In genomic region chr3:8482960-8483665, GRCh38 we compare ENCODE assay signal across 9 cellular contexts. TPM values are rescaled to one million over a fixed set of nuclear protein-coding genes. Genes with fewer than 3 reads are reported as not detected.
DNase-seq lines count a peak whose midpoint lies in the region; TF ChIP-seq lines count a peak whose summit lies in the region.
"Had no signal": no experiment of that assay in that cellular context is flagged by ENCODE, and none has a peak within 500 bp of the region (broad histone marks: within the 10 kb centered on the region; RNA-seq: fewer than 3 reads in every experiment).

No MANE protein-coding gene starts in this region.

- H3K4me2 ChIP-seq in mammary epithelial cell (ENCODE audit: insufficient read depth, low read depth, low read length): no peak overlapping the region
- H3K4me2 ChIP-seq in Karpas-422 (ENCODE audit: low read depth, low read length, poor library complexity, severe bottlenecking): no peak overlapping the region

- in situ Hi-C loops in mammary epithelial cell (cut with MboI; ENCODE audit: low sequenced_read_pairs in 2 of 2): no loop called here

- H3K9me2 ChIP-seq in Karpas-422 (replicated peaks; ENCODE audit: insufficient read depth, low read length): no peaks in the 10 kb centered on the region

- intact Hi-C loops in mammary epithelial cell (cut with micrococcal nuclease) (loop anchor here (5.0 kb wide), 1 partner anchor 139 kb away; no protein-coding TSS in a partner anchor), spleen (cut with DNase I; ENCODE audit: low total_unique reads) (no loop called here)

- H3K27me3 ChIP-seq in mammary epithelial cell (ENCODE audit: insufficient read depth, low read length) (no peaks in the 10 kb centered on the region), kidney epithelial cell (ENCODE audit: control insufficient read depth, insufficient read depth, low read length) (no peaks in the 10 kb centered on the region), spleen (replicated peaks in 1 of 7) (no peaks in the 10 kb centered on the region), Karpas-422 (ENCODE audit: low read length) (no peaks in the 10 kb centered on the region)

- H3K9me3 ChIP-seq in mammary epithelial cell (replicated peaks; ENCODE audit: insufficient read depth, low read length) (no peaks in the 10 kb centered on the region), spleen (no peaks in the 10 kb centered on the region), Karpas-422 (ENCODE audit: low read length) (no peaks in the 10 kb centered on the region)

- H3K27ac ChIP-seq in mammary epithelial cell (ENCODE audit: insufficient read depth, low read depth, low read length) (no peak overlapping the region), spleen (peak overlapping the region in 7 of 8 donors; percentile 46 to 69 (median 56)), Karpas-422 (ENCODE audit: low read length) (no peak overlapping the region)

- no peak for TF ChIP-seq CTCF in mammary epithelial cell (conservative IDR thresholded peaks at IDR 0.05 in 1 of 2, IDR thresholded peaks at IDR 0.05 in 1 of 2; ENCODE audit: extremely low read depth in 1 of 2, insufficient read depth in 1 of 2, low read depth in 1 of 2, low read length in 2 of 2)
- TF ChIP-seq CTCF in kidney epithelial cell (IDR thresholded peaks at IDR 0.05; ENCODE audit: insufficient read depth, low read length, poor library complexity, severe bottlenecking): no peak
- TF ChIP-seq CTCF in spleen (IDR thresholded peaks at IDR 0.05 in 8 of 11, conservative IDR thresholded peaks at IDR 0.05 in 3 of 11): no peak

- H4K20me1 ChIP-seq in mammary epithelial cell (ENCODE audit: insufficient read depth, low read length) (no peaks in the 10 kb centered on the region), Karpas-422 (ENCODE audit: insufficient read depth, low read depth, low read length) (no peaks in the 10 kb centered on the region)

- H3K79me2 ChIP-seq in mammary epithelial cell (ENCODE audit: insufficient read depth, low read length) (no peaks in the 10 kb centered on the region), Karpas-422 (ENCODE audit: low read length) (no peaks in the 10 kb centered on the region)

- H3K36me3 ChIP-seq in mammary epithelial cell (ENCODE audit: insufficient read depth, low read length) (no peaks in the 10 kb centered on the region), kidney epithelial cell (ENCODE audit: control insufficient read depth, insufficient read depth, low read length) (no peaks in the 10 kb centered on the region), spleen (no peaks in the 10 kb centered on the region), Karpas-422 (ENCODE audit: insufficient read depth, low read length) (no peaks in the 10 kb centered on the region)

- H3K9ac ChIP-seq in mammary epithelial cell (ENCODE audit: insufficient read depth, low read length) (no peak overlapping the region), Karpas-422 (ENCODE audit: low read length) (no peak overlapping the region)

- H2AFZ ChIP-seq in mammary epithelial cell (ENCODE audit: low read depth, low read length) (no peak overlapping the region), Karpas-422 (ENCODE audit: low read length) (no peak overlapping the region)

- CTCF ChIA-PET in mammary epithelial cell (lab: Charles Lee; ENCODE audit: low non-redundant PET): interaction anchor here (0.5 kb wide), 1 partner anchor 18 kb away, joined by 9 read pairs; the partner anchor contains the start of gene LMCD1

- dilution Hi-C loops in mammary epithelial cell (cut with HindIII; ENCODE audit: low sequenced_read_pairs): no loop called here

- DNase-seq in HS-5 (ENCODE audit: low read depth) (peak; percentile 87), mammary epithelial cell (peak; percentile 87), kidney epithelial cell (ENCODE audit: low read depth) (peak; percentile 96), spleen (no peak), SHP77 treated with DMSO at 0.1 percent for 48 hours (lab: John Stamatoyannopoulos, UW) (no peak), Karpas-422 (no peak), GM19240 (ENCODE audit: insufficient read length, low spot score) (no peak)
- no peak for DNase-seq in activated T-cell treated with anti-CD3 and anti-CD28 coated beads, Interleukin-2, amount 50 U/mL, for 1 hour
- DNase-seq: NCI-H146 had no signal

- H3K4me1 ChIP-seq in mammary epithelial cell (ENCODE audit: insufficient read depth, low read length): peaks cover 11% of the 10 kb centered on the region
- H3K4me1 ChIP-seq in spleen: peaks cover 0 to 15% (median 8%) of the 10 kb centered on the region in 6 donors
- H3K4me1 ChIP-seq in Karpas-422 (ENCODE audit: low read length): no peaks in the 10 kb centered on the region

- no TSS peak for BruUV-seq in mammary epithelial cell (replicated peaks; lab: Mats Ljungman, UMichigan)

- no peak for TF ChIP-seq POLR2A in spleen (IDR thresholded peaks at IDR 0.05)

- 25% methylated on average over 4 of the region's 4 CpGs for WGBS in mammary epithelial cell (ENCODE audit: low coverage, missing lambda C conversion rate)
- 60 to 70% (median 63%) methylated on average over 4 of the region's 4 CpGs for WGBS in spleen, 5 donors

- H3K4me3 ChIP-seq in mammary epithelial cell (replicated peaks in 1 of 3; ENCODE audit: insufficient read depth in 1 of 3, low read depth in 2 of 3, low read length in 3 of 3) (no peak overlapping the region), kidney epithelial cell (ENCODE audit: low read depth, low read length) (no peak overlapping the region), spleen (no peak overlapping the region), Karpas-422 (ENCODE audit: low read length) (no peak overlapping the region)

RNA-seq across cellular contexts. Expression of gene LMCD1, which starts 18.5 kb away (rescaled TPM):
- total RNA-seq in mammary epithelial cell (1 to 10 TPM; 1.9 to 4.5 TPM), kidney epithelial cell (221 and 264 TPM in 2 replicates), spleen (100 to 1,000 TPM in 1 of 7 donors, 10 to 100 TPM in 6; 60.3 to 203 (median 81.5) TPM)
- polyA plus RNA-seq in mammary epithelial cell (4.4 TPM), spleen (10 to 100 TPM; 24.5 to 44.0 (median 33.2) TPM)
- 6.4 TPM for polyA minus RNA-seq in mammary epithelial cell
- total RNA-seq in Karpas-422 (2014; rRNA removed; shearing (Covaris generic); ENCODE audit: low replicate concordance): not detected in 2 replicates

Comparison
In these comparisons a context has a peak if more than half of its experiments do, and no peak if none do; other contexts are left out.
1. DNase-seq: peak in HS-5 (single experiment), mammary epithelial cell (single experiment) and kidney epithelial cell (single experiment); none in spleen (single experiment), SHP77 treated with DMSO at 0.1 percent for 48 hours (single experiment), activated T-cell treated with anti-CD3 and anti-CD28 coated beads, Interleukin-2, amount 50 U/mL, for 1 hour (single experiment), Karpas-422 (single experiment) and GM19240 (single experiment).
2. H3K27ac ChIP-seq: peak in spleen (7 of 8); none in mammary epithelial cell (single experiment) and Karpas-422 (single experiment).
3. RNA of gene LMCD1, which starts 18.5 kb away (total RNA-seq): 221 to 264 TPM in kidney epithelial cell and 60.3 to 203 TPM in spleen; 1.9 to 4.5 TPM in mammary epithelial cell and not detected in Karpas-422; every median in the first group is over 10 times any median in the second.